In the genomic region with DNA sequence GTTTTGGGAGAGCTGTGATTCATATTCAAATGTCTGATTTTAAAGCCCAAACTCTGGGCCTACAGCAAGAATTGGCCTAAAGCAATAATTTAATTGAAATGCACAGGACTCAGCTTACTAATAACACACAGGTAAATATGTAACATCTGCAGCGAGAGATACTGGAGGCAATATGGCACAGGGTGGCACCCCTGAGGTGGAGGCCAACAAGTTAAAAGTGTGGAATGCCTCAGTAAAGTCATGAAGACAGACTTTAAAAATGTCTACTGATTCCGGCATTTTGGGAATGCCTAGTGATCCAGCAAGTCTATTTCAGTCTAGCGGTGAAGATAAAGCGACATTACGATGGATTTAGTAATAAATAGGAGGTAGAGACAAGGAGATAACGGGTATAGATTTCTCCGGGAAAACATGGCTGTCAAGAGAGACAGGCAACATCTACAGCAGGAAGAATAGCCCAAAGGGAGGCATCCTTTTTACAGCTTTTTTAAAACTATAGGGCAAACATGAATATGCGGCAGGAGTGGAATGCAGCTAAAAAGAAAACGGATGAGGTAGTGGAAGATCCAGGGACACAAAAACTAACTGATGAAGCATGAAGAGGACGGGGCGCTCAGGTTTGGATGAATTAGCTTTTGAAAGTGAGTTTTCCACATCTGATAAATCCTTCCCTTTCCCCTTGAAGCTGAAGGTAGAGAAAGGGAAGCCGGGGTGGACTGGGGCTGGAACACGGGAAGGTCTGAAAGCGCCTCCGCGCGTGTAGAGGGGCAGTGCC, we compare ENCODE assay signal across 8 cellular contexts. TPM values are rescaled to one million over a fixed set of nuclear protein-coding genes. Genes with fewer than 3 reads are reported as not detected.
DNase-seq lines count a peak whose midpoint lies in the region; ATAC-seq, FAIRE-seq and TF ChIP-seq lines count a peak whose summit lies in the region.

No MANE protein-coding gene starts in this region.

- DNase-seq in AG10803 (ENCODE audit: low read depth) = no peak
- peak; percentile 28 for DNase-seq in HT-29 (ENCODE audit: low spot score)
- no peak for DNase-seq in bronchial epithelial cell (ENCODE audit: low read depth)
- no peak for DNase-seq in stimulated activated CD4-positive, alpha-beta T cell treated with anti-CD3 and anti-CD28 coated beads, Interleukin-2, amount 100 ng/mL, for 24 hours
- no peak for DNase-seq in effector CD8-positive, alpha-beta T cell (lab: John Stamatoyannopoulos, UW)

- H3K27me3 ChIP-seq in bronchial epithelial cell (ENCODE audit: control insufficient read depth, insufficient read depth, low read length) = no peaks in the 10 kb centered on the region
- no peaks in the 10 kb centered on the region for H3K27me3 ChIP-seq in muscle layer of colon (ENCODE audit: control insufficient read depth in 1 of 2, insufficient read depth in 2 of 2, low read length in 2 of 2)

- H3K27ac ChIP-seq in muscle layer of colon (ENCODE audit: low read depth, low read length) = peak overlapping the region; percentile 99

- peak overlapping the region; percentile 17 for H3K9ac ChIP-seq in muscle layer of colon (ENCODE audit: low read length)

- H3K4me3 ChIP-seq in AG10803 (ENCODE audit: low read length) (peak overlapping the region; percentile 88), bronchial epithelial cell (ENCODE audit: low read depth, low read length) (peak overlapping the region; percentile 75), muscle layer of colon (ENCODE audit: low read depth in 1 of 2, low read length in 2 of 2) (peak overlapping the region; percentile 92 to 94)

- no peak for ATAC-seq in HG02610 (IDR thresholded peaks at IDR 0.05; ENCODE audit: unreplicated experiment)
- no peak for ATAC-seq in GM21447 (IDR thresholded peaks at IDR 0.05; ENCODE audit: unreplicated experiment)

- FAIRE-seq in bronchial epithelial cell (lab: Jason Lieb, UNC) = no peak

- H3K36me3 ChIP-seq in bronchial epithelial cell (ENCODE audit: control insufficient read depth, insufficient read depth, low read length) (no peaks in the 10 kb centered on the region), muscle layer of colon (ENCODE audit: insufficient read depth, low read length) (no peaks in the 10 kb centered on the region)

- H3K4me1 ChIP-seq in muscle layer of colon (ENCODE audit: insufficient read depth, low read length) = peaks cover 14% of the 10 kb centered on the region

- no peaks in the 10 kb centered on the region for H3K9me3 ChIP-seq in muscle layer of colon (ENCODE audit: low read length)

- TF ChIP-seq CTCF in AG10803 (conservative IDR thresholded peaks at IDR 0.05; ENCODE audit: low read length) (no peak), bronchial epithelial cell (IDR thresholded peaks at IDR 0.05; ENCODE audit: insufficient read depth, low read length, severe bottlenecking) (no peak)

RNA-seq across cellular contexts. Expression of gene NANP, which starts 1.2 kb away (rescaled TPM):
- total RNA-seq in HT-29 (2014; rRNA removed; shearing (Covaris generic)) = 4.8 and 6.2 TPM in 2 replicates
- 2.4 and 3.4 TPM in 2 replicates for total RNA-seq in bronchial epithelial cell

RNA-seq across cellular contexts. Expression of gene NINL, which starts 37.3 kb away (rescaled TPM):
- 1.2 TPM in 1 of 2 replicates, not detected in the other for total RNA-seq in HT-29 (2014; rRNA removed; shearing (Covaris generic))
- total RNA-seq in bronchial epithelial cell = 4.1 and 5.0 TPM in 2 replicates
